Comparison of ENCODE assay signal across 9 cellular contexts in the genomic region with DNA sequence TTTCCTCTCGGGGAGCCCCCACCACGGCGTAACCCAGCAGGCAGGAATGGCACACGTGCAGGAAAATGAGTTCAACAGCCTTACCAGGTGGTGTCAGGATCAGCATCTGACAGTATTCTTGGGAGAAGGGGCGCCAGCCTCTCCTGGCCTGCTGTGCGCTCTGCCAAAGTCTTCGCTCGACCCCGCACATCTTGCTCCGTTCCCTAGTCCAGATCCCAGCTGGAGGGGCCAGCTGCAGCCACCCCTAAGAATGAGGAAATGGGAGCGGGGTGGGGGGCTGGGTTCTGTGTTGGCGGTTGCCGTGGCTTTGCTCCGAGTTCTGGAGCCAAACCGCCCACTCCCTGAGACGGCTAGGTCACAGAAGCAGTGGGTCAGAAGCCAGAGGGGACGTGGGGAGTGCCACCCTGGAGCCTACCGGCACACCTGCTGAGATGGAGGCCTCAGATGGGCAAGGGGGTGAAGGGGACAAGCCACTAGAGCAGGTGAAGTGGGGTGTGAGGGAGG. TPM values are rescaled to one million over a fixed set of nuclear protein-coding genes. Genes with fewer than 3 reads are reported as not detected.
DNase-seq lines count a peak whose midpoint lies in the region; ATAC-seq, FAIRE-seq and TF ChIP-seq lines count a peak whose summit lies in the region.
"Had no signal": no experiment of that assay in that cellular context is flagged by ENCODE, and none has a peak within 500 bp of the region (broad histone marks: within the 10 kb centered on the region; RNA-seq: fewer than 3 reads in every experiment).

A gene (plus strand): TSS at position 328 of the 504 bp plus-strand sequence. CDS start 104 bp downstream, at position 432.

- no peak within 1 kb of the TSS for H3K27ac ChIP-seq in psoas muscle
- H3K27ac ChIP-seq: VCaP had no signal

- H3K4me1 ChIP-seq in psoas muscle: peaks cover 3% of the 10 kb centered on the region

- H3K27me3 ChIP-seq in psoas muscle (ENCODE audit: insufficient read depth in 3 of 3, low read length in 2 of 3): no peaks in the 10 kb centered on the region

- H3K36me3 ChIP-seq in psoas muscle (ENCODE audit: insufficient read depth in 1 of 2, low read depth in 1 of 2): no peaks in the 10 kb centered on the region

- H3K9me3 ChIP-seq in T-helper 17 cell (ENCODE audit: control insufficient read depth, low read length, poor library complexity, severe bottlenecking) (no peaks in the 10 kb centered on the region), psoas muscle (no peaks in the 10 kb centered on the region)

- FAIRE-seq in GM19239 (lab: Jason Lieb, UNC): no peak

- no peaks in the 10 kb centered on the region for H3K36me3 Mint-ChIP-seq in T-helper 17 cell (ENCODE audit: low read depth)
- H3K36me3 Mint-ChIP-seq in glutamatergic neuron (ENCODE audit: unreplicated experiment): peaks cover 4% of the 10 kb centered on the region

- H3K27me3 Mint-ChIP-seq in T-helper 17 cell (no peaks in the 10 kb centered on the region), glutamatergic neuron (ENCODE audit: unreplicated experiment) (peaks cover 7% of the 10 kb centered on the region)

- peaks cover 8% of the 10 kb centered on the region for H3K4me1 Mint-ChIP-seq in T-helper 17 cell
- no peaks in the 10 kb centered on the region for H3K4me1 Mint-ChIP-seq in glutamatergic neuron (ENCODE audit: low read depth, unreplicated experiment)

- DNase-seq in T-helper 17 cell (no peak), glutamatergic neuron (no peak), psoas muscle (no peak), GM19239 (ENCODE audit: insufficient read length, low spot score) (no peak), NCI-H774 (lab: John Stamatoyannopoulos, UW) (no peak), T-helper 9 cell (no peak), NCI-H2227 (lab: John Stamatoyannopoulos, UW; ENCODE audit: unreplicated experiment) (no peak)

- H3K27ac Mint-ChIP-seq in T-helper 17 cell (peak within 1 kb of the TSS; percentile 51), glutamatergic neuron (ENCODE audit: unreplicated experiment) (no peak within 1 kb of the TSS)

- H3K9me3 Mint-ChIP-seq in glutamatergic neuron (ENCODE audit: unreplicated experiment): peaks cover 1% of the 10 kb centered on the region

- H3K4me3 Mint-ChIP-seq in T-helper 17 cell (peak within 1 kb of the TSS; percentile 82), glutamatergic neuron (ENCODE audit: unreplicated experiment) (peak within 1 kb of the TSS; percentile 84)

- H3K4me3 ChIP-seq in GM08714 (ENCODE audit: low read length) (peak within 1 kb of the TSS; percentile 39; the same call in 1 of the 2 replicates), psoas muscle (peak within 1 kb of the TSS; percentile 66)

- intact Hi-C loops in psoas muscle (cut with DNase I): no loop called here

- WGBS in psoas muscle, 3 donors: 66 to 69% (median 66%) methylated on average over 18 of the region's 18 CpGs

- TF ChIP-seq CTCF in glutamatergic neuron (IDR thresholded peaks at IDR 0.05; ENCODE audit: partially characterized antibody, unreplicated experiment) (no peak), psoas muscle (IDR thresholded peaks at IDR 0.05) (no peak)

- ATAC-seq in T-helper 17 cell: no peak
- peak in 1 of 4 donors; percentile 3 for ATAC-seq in psoas muscle

RNA-seq across cellular contexts. Expression of the gene that starts here (rescaled TPM):
- total RNA-seq in T-helper 17 cell: not detected
- not detected for total RNA-seq in glutamatergic neuron (ENCODE audit: unreplicated experiment)
- total RNA-seq in psoas muscle: under 1 TPM in 1 of 4 donors, not detected in 3; 0.67 TPM
- polyA plus RNA-seq in psoas muscle: under 1 TPM in 1 of 3 donors, not detected in 2; 0.05 TPM
